In the genomic region with DNA sequence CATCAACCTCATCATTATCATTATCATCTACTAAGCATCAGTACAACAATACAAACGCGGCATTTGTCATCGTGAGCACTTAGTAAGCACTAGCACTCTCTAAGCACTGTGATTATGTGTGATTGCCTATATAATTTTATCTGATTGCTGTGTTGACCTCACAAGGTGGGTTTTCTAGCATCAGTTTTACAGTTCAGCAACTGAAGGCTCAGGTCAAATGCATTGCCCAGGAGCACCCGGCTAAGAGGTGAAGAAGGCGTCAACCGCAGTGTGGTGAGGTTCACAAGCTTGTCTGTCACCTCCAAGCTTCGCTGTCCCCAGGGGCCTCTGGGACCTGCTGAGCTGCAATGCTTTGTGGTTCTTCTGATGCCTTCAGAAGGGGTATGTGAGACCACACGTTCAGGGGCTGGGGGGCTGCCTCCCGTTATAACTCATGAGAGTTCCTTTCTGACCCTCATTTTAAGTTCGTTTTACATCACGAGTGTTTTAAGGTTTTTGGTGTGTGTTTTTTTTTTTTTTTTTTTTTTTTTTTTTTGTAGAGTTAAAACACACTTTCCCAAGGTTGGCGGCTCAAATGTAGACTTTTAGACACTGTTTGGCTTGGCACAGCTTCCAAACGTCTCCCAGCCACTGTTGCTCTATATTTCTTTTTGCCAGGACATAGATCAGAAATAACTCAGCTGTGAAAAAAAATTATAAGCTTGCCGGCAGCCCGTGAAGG, we compare ENCODE assay signal across 1 cellular context.
TF ChIP-seq lines count a peak whose summit lies in the region.

No MANE protein-coding gene starts in this region.

TF ChIP-seq in SK-N-SH, 30 proteins besides CTCF, POLR2A, EP300 and RAD21 (continued from another document):
- TF ChIP-seq, protein P1, sequence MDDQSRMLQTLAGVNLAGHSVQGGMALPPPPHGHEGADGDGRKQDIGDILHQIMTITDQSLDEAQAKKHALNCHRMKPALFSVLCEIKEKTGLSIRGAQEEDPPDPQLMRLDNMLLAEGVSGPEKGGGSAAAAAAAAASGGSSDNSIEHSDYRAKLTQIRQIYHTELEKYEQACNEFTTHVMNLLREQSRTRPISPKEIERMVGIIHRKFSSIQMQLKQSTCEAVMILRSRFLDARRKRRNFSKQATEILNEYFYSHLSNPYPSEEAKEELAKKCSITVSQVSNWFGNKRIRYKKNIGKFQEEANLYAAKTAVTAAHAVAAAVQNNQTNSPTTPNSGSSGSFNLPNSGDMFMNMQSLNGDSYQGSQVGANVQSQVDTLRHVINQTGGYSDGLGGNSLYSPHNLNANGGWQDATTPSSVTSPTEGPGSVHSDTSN (IDR thresholded peaks at IDR 0.05) = no peak
- TF ChIP-seq, protein P2, sequence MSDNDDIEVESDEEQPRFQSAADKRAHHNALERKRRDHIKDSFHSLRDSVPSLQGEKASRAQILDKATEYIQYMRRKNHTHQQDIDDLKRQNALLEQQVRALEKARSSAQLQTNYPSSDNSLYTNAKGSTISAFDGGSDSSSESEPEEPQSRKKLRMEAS (IDR thresholded peaks at IDR 0.05; ENCODE audit: low read depth) = no peak
- no peak for TF ChIP-seq TEAD4 (IDR thresholded peaks at IDR 0.05; ENCODE audit: borderline replicate concordance, insufficient read depth)
- TF ChIP-seq SIN3A (IDR thresholded peaks at IDR 0.05; ENCODE audit: borderline replicate concordance, low read depth, low read length) = no peak
- TF ChIP-seq YY1 (IDR thresholded peaks at IDR 0.05; ENCODE audit: low read depth) = no peak
- TF ChIP-seq RXRA (IDR thresholded peaks at IDR 0.05; ENCODE audit: borderline replicate concordance, low read depth) = no peak
- no peak for TF ChIP-seq RFX5 (IDR thresholded peaks at IDR 0.05; ENCODE audit: low read length)
- TF ChIP-seq EZH2phosphoT487 (IDR thresholded peaks at IDR 0.05; ENCODE audit: borderline replicate concordance, low read depth) = no peak
- no peak for TF ChIP-seq POLR2AphosphoS5 (IDR thresholded peaks at IDR 0.05; ENCODE audit: low read depth, low read length)
- no peak for TF ChIP-seq RCOR1 (IDR thresholded peaks at IDR 0.05; ENCODE audit: low read length)
- TF ChIP-seq, protein P3, sequence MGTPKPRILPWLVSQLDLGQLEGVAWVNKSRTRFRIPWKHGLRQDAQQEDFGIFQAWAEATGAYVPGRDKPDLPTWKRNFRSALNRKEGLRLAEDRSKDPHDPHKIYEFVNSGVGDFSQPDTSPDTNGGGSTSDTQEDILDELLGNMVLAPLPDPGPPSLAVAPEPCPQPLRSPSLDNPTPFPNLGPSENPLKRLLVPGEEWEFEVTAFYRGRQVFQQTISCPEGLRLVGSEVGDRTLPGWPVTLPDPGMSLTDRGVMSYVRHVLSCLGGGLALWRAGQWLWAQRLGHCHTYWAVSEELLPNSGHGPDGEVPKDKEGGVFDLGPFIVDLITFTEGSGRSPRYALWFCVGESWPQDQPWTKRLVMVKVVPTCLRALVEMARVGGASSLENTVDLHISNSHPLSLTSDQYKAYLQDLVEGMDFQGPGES (IDR thresholded peaks at IDR 0.05; ENCODE audit: low read depth, low read length) = no peak
- no peak for TF ChIP-seq MEF2A (IDR thresholded peaks at IDR 0.05; ENCODE audit: borderline replicate concordance, low read depth)
- no peak for TF ChIP-seq GATA2 (CRISPR knock-in tag; IDR thresholded peaks at IDR 0.05)
- TF ChIP-seq, protein P4, sequence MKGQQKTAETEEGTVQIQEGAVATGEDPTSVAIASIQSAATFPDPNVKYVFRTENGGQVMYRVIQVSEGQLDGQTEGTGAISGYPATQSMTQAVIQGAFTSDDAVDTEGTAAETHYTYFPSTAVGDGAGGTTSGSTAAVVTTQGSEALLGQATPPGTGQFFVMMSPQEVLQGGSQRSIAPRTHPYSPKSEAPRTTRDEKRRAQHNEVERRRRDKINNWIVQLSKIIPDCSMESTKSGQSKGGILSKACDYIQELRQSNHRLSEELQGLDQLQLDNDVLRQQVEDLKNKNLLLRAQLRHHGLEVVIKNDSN (IDR thresholded peaks at IDR 0.05; ENCODE audit: borderline replicate concordance, low read depth) = no peak
